Comparison of ENCODE assay signal across 9 cellular contexts in the genomic region with DNA sequence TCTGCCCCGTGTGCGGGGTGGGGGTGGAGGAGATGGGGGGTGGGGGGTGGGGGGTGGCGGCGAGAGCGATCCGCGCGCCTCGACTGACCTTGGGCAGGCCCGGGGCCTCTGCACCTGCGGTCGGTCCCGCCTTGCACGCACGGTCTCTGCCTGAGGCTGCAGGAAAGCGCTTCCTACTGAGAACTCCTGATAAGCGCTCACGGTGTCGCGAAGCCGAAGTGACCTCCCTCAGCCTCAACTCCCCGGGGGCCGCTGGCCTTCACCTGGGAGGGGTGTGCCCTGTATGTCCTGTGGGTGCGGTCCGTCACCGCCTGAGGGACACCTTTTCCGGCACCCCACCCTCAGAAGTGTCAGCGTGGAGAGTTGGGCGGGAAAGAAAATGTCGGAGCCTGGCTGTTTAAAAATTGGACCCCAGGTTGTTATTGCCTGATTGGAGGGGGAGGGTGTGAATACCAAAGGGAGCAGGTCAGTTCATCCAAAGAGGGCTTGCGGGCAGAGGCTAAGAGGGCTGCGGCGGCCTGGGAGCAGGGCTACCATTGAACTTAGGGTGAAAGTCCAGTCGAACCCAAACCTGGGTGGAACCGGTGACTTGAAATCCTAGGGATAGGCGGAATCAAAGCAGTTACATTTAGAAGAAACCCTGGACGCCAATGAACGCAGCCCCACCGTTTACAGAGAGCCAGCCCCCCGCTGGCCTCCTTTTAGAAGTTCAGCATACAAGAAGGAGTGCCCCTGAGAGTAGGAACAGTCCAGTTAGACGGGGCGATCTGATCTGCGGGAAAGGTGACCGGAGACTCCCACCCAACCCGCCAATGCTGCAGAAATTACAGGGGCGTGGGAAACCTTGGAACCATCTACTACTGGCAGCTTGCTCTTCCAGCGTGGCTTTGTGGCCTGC. TPM values are rescaled to one million over a fixed set of nuclear protein-coding genes. Genes with fewer than 3 reads are reported as not detected.
DNase-seq lines count a peak whose midpoint lies in the region; ATAC-seq lines count a peak whose summit lies in the region.
"Had no signal": no experiment of that assay in that cellular context is flagged by ENCODE, and none has a peak within 500 bp of the region (broad histone marks: within the 10 kb centered on the region; RNA-seq: fewer than 3 reads in every experiment).

No MANE protein-coding gene starts in this region.

- no peak for ATAC-seq in CD4-positive, CD25-positive, alpha-beta regulatory T cell (ENCODE audit: low read depth in 2 of 2)
- ATAC-seq in naive thymus-derived CD4-positive, alpha-beta T cell: no peak
- ATAC-seq in HG02981 (IDR thresholded peaks at IDR 0.05; ENCODE audit: unreplicated experiment) (no peak), HG03571 (IDR thresholded peaks at IDR 0.05; ENCODE audit: unreplicated experiment) (no peak), HG03045 (IDR thresholded peaks at IDR 0.05; ENCODE audit: unreplicated experiment) (no peak)

- H3K27me3 ChIP-seq in CD4-positive, CD25-positive, alpha-beta regulatory T cell (ENCODE audit: control insufficient read depth, insufficient read depth, low read length): no peaks in the 10 kb centered on the region
- no peaks in the 10 kb centered on the region for H3K27me3 ChIP-seq in naive thymus-derived CD4-positive, alpha-beta T cell (ENCODE audit: control insufficient read depth in 2 of 2, insufficient read depth in 2 of 2, low read length in 2 of 2)

- POLR2A ChIA-PET in naive thymus-derived CD4-positive, alpha-beta T cell (lab: Charles Lee): interaction anchor here (0.9 to 16.0 kb wide), 9 partner anchors 8 to 138 kb away, joined by 3 to 1031 read pairs (median 49); partner anchors contain the start of genes MRPS5, ZNF2 and ZNF514

- no peaks in the 10 kb centered on the region for H3K9me3 ChIP-seq in CD4-positive, CD25-positive, alpha-beta regulatory T cell (ENCODE audit: control insufficient read depth in 2 of 2, low read length in 2 of 2)
- H3K9me3 ChIP-seq in naive thymus-derived CD4-positive, alpha-beta T cell (ENCODE audit: control insufficient read depth in 2 of 3, low read length in 3 of 3): no peaks in the 10 kb centered on the region

- H3K4me3 Mint-ChIP-seq in CD4-positive, CD25-positive, alpha-beta regulatory T cell: peak overlapping the region; percentile 85 to 99 (median 98)
- peak overlapping the region; percentile 82 to 100 (median 99) for H3K4me3 Mint-ChIP-seq in naive thymus-derived CD4-positive, alpha-beta T cell

- peaks cover 5% of the 10 kb centered on the region for H3K36me3 ChIP-seq in CD4-positive, CD25-positive, alpha-beta regulatory T cell (ENCODE audit: control insufficient read depth, insufficient read depth, low read length)
- peaks cover 0 to 20% (median 0%) of the 10 kb centered on the region in 3 experiments for H3K36me3 ChIP-seq in naive thymus-derived CD4-positive, alpha-beta T cell (ENCODE audit: control insufficient read depth in 2 of 3, insufficient read depth in 3 of 3, low read length in 3 of 3)

- peak in 1 of 3 donors; percentile 64 for DNase-seq in CD4-positive, CD25-positive, alpha-beta regulatory T cell
- DNase-seq in NCI-H774 (lab: John Stamatoyannopoulos, UW) (peak; percentile 5), OCI-M1 (lab: John Stamatoyannopoulos, UW) (no peak)
- no peak for DNase-seq in naive thymus-derived CD4-positive, alpha-beta T cell
- DNase-seq: NCI-H524 treated with DMSO at 0.1 percent for 48 hours had no signal

- CTCF ChIA-PET in naive thymus-derived CD4-positive, alpha-beta T cell (lab: Charles Lee): interaction anchor here (0.8 to 10.4 kb wide), 9 partner anchors 15 to 89 kb away, joined by 3 to 502 read pairs (median 5); no protein-coding TSS in a partner anchor

- H3K27ac Mint-ChIP-seq in CD4-positive, CD25-positive, alpha-beta regulatory T cell: peak overlapping the region; percentile 93 to 96 (median 94)
- H3K27ac Mint-ChIP-seq in naive thymus-derived CD4-positive, alpha-beta T cell: peak overlapping the region; percentile 90 to 100 (median 98)

- peaks cover 5% of the 10 kb centered on the region for H3K36me3 Mint-ChIP-seq in CD4-positive, CD25-positive, alpha-beta regulatory T cell
- peaks cover 0 to 43% (median 9%) of the 10 kb centered on the region in 5 donors for H3K36me3 Mint-ChIP-seq in naive thymus-derived CD4-positive, alpha-beta T cell

- peaks cover 63% of the 10 kb centered on the region for H3K4me1 ChIP-seq in CD4-positive, CD25-positive, alpha-beta regulatory T cell (ENCODE audit: control insufficient read depth, insufficient read depth, low read length, poor library complexity, severe bottlenecking)
- peaks cover 9 to 62% of the 10 kb centered on the region in 2 donors for H3K4me1 ChIP-seq in naive thymus-derived CD4-positive, alpha-beta T cell (ENCODE audit: control insufficient read depth in 2 of 2, insufficient read depth in 2 of 2, low read length in 2 of 2)

- H3K9me3 Mint-ChIP-seq in CD4-positive, CD25-positive, alpha-beta regulatory T cell: peaks cover 0 to 1% (median 0%) of the 10 kb centered on the region in 7 donors
- peaks cover 0 to 3% (median 0%) of the 10 kb centered on the region in 11 donors for H3K9me3 Mint-ChIP-seq in naive thymus-derived CD4-positive, alpha-beta T cell

- H3K27me3 Mint-ChIP-seq in CD4-positive, CD25-positive, alpha-beta regulatory T cell: peaks cover 19% of the 10 kb centered on the region
- H3K27me3 Mint-ChIP-seq in naive thymus-derived CD4-positive, alpha-beta T cell: peaks cover 0 to 14% (median 0%) of the 10 kb centered on the region in 5 donors

- H3K27ac ChIP-seq in CD4-positive, CD25-positive, alpha-beta regulatory T cell (ENCODE audit: insufficient read depth, low read length, poor library complexity, severe bottlenecking): peak overlapping the region; percentile 72
- peak overlapping the region; percentile 60 for H3K27ac ChIP-seq in cingulate gyrus (ENCODE audit: low read depth, low read length)
- H3K27ac ChIP-seq in naive thymus-derived CD4-positive, alpha-beta T cell (ENCODE audit: low read depth, low read length): peak overlapping the region; percentile 84

- intact Hi-C loops in naive thymus-derived CD4-positive, alpha-beta T cell (cut with micrococcal nuclease): loop anchor here (1.0 to 10.0 kb wide), 3 partner anchors 14 to 1508 kb away; partner anchors contain the start of gene ARID5A (in 1 of the 2)

- peaks cover 10 to 84% (median 43%) of the 10 kb centered on the region in 4 donors for H3K4me1 Mint-ChIP-seq in CD4-positive, CD25-positive, alpha-beta regulatory T cell
- H3K4me1 Mint-ChIP-seq in naive thymus-derived CD4-positive, alpha-beta T cell: peaks cover 40 to 81% (median 74%) of the 10 kb centered on the region in 7 donors

- peak overlapping the region; percentile 92 for H3K4me3 ChIP-seq in CD4-positive, CD25-positive, alpha-beta regulatory T cell (ENCODE audit: low read depth, low read length)
- peak overlapping the region; percentile 77 for H3K4me3 ChIP-seq in naive thymus-derived CD4-positive, alpha-beta T cell (ENCODE audit: low read length)

RNA-seq across cellular contexts. Expression of gene MAL, which starts 1.2 kb away (rescaled TPM):
- 130 TPM for total RNA-seq in CD4-positive, CD25-positive, alpha-beta regulatory T cell
- 100 to 1,000 TPM; 173 to 263 (median 213) TPM for polyA plus RNA-seq in CD4-positive, CD25-positive, alpha-beta regulatory T cell
- 100 to 1,000 TPM; 124 to 575 (median 159) TPM for total RNA-seq in naive thymus-derived CD4-positive, alpha-beta T cell
- 100 to 1,000 TPM; 355 to 408 TPM for polyA plus RNA-seq in naive thymus-derived CD4-positive, alpha-beta T cell
